29 cellular contexts compared by ENCODE assay signal in the genomic region with DNA sequence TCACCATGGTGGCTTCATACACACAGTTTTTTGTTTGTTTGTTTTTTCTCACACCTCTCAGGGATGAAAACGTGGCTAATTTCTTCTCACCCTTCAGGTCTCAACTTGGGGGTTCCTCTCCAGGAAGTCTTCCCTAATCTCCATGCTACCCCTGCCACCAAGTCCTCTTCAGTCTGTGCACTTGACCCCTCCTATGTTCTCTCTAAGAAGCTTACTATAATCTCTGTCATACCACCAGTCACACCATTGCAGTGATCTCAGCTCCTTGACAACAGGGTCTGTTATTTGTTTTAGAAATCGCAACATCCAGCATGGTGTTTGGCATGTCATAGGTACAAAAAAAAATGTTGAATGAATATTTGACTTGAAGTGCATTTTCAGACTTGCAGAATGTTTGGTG.
DNase-seq lines count a peak whose midpoint lies in the region; ATAC-seq and TF ChIP-seq lines count a peak whose summit lies in the region.
"Had no signal": no experiment of that assay in that cellular context is flagged by ENCODE, and none has a peak within 500 bp of the region (broad histone marks: within the 10 kb centered on the region; RNA-seq: fewer than 3 reads in every experiment).

No MANE protein-coding gene starts in this region.

- H3K18ac ChIP-seq in mesendoderm (ENCODE audit: low read length), result no peak overlapping the region

- H4K5ac ChIP-seq in mesendoderm (ENCODE audit: low read length), result no peak overlapping the region

- no peaks in the 10 kb centered on the region for H3K36me3 ChIP-seq in mesendoderm (ENCODE audit: control insufficient read depth, insufficient read depth, low read length)
- H3K36me3 ChIP-seq: heart right ventricle, SJSA1, transverse colon had no signal

- H3K23ac ChIP-seq in mesendoderm (ENCODE audit: low read length), result no peak overlapping the region

- H3K4me3 ChIP-seq in mesendoderm (ENCODE audit: low read length), result no peak overlapping the region
- H3K4me3 ChIP-seq: esophagus muscularis mucosa, GM23338, heart right ventricle, SJSA1, transverse colon had no signal

- no peak overlapping the region for H3K9ac ChIP-seq in mesendoderm (ENCODE audit: low read length)
- H3K9ac ChIP-seq: KMS-11 had no signal

- H3K27me3 ChIP-seq in mesendoderm (ENCODE audit: insufficient read depth, low read length, poor library complexity), result no peaks in the 10 kb centered on the region
- H3K27me3 ChIP-seq: esophagus muscularis mucosa, foreskin keratinocyte, heart right ventricle, SJSA1, transverse colon had no signal

- no peak overlapping the region for H3K4me3 Mint-ChIP-seq in stimulated activated naive CD8-positive, alpha-beta T cell treated with anti-CD3 and anti-CD28 coated beads, Interleukin-15, Interleukin-2, amounts not matched to agents 100 ng/mL and 50 ng/mL, for 24 hours
- H3K4me3 Mint-ChIP-seq in WTC11, result no peak overlapping the region
- H3K4me3 Mint-ChIP-seq: GM23338, memory B cell had no signal

- H3K56ac ChIP-seq in mesendoderm (ENCODE audit: low read length), result no peak overlapping the region

- no peak overlapping the region for H2BK120ac ChIP-seq in mesendoderm (ENCODE audit: low read depth, low read length)

- TF ChIP-seq CTCF in WTC11 (IDR thresholded peaks at IDR 0.05), result no peak

- POLR2A ChIA-PET in WTC11 (lab: Charles Lee), result no interaction called here

- CTCF ChIA-PET in WTC11 (lab: Charles Lee), result no interaction called here

- H2AK5ac ChIP-seq in mesendoderm (ENCODE audit: low read length), result no peak overlapping the region

- DNase-seq in stimulated activated naive CD8-positive, alpha-beta T cell treated with anti-CD3 and anti-CD28 coated beads, Interleukin-15, Interleukin-2, amounts not matched to agents 100 U/mL and 50 U/mL, for 24 hours, result no peak
- DNase-seq in WTC11 (ENCODE audit: low spot score) (no peak), mesendoderm (peak; percentile 45), AML-193 (lab: John Stamatoyannopoulos, UW) (no peak), foreskin melanocyte (no peak)
- DNase-seq: activated CD4-positive, CD25-positive, alpha-beta regulatory T cell treated with anti-CD3 and anti-CD28 coated beads, Interleukin-2, amount 50 U/mL, for 72 hours; activated naive CD4-positive, alpha-beta T cell treated with Interleukin-2 at 50 U/mL for 16 hours; activated T-cell treated with anti-CD3 and anti-CD28 coated beads for 4 hours; amygdala; DMS153; foreskin keratinocyte; heart right ventricle; NCI-H1436; NCI-H2081 treated with DMSO at 0.1 percent for 48 hours; NCI-H774; RPMI8226; small intestine; stimulated activated CD4-positive, alpha-beta T cell treated with anti-CD3 and anti-CD28 coated beads, Interleukin-1b, Interleukin-23, amount 100 ng/mL, for 48 hours; stimulated activated CD8-positive, alpha-beta memory T cell treated with anti-CD3 and anti-CD28 coated beads, Interleukin-4, amount 100 ng/mL, for 48 hours; T-helper 1 cell; transverse colon had no signal

- no peaks in the 10 kb centered on the region for H3K4me1 ChIP-seq in mesendoderm (ENCODE audit: control insufficient read depth, low read depth, low read length)
- H3K4me1 ChIP-seq: esophagus muscularis mucosa, foreskin keratinocyte, SJSA1, transverse colon had no signal

- H2BK15ac ChIP-seq in mesendoderm (replicated peaks; ENCODE audit: low read depth), result no peak overlapping the region

- peaks cover 10% of the 10 kb centered on the region for H3K36me3 Mint-ChIP-seq in stimulated activated naive CD8-positive, alpha-beta T cell treated with anti-CD3 and anti-CD28 coated beads, Interleukin-15, Interleukin-2, amounts not matched to agents 100 ng/mL and 50 ng/mL, for 24 hours (ENCODE audit: low read depth)
- H3K36me3 Mint-ChIP-seq in WTC11, result no peaks in the 10 kb centered on the region

- no peaks in the 10 kb centered on the region for H3K9me3 Mint-ChIP-seq in stimulated activated naive CD8-positive, alpha-beta T cell treated with anti-CD3 and anti-CD28 coated beads, Interleukin-15, Interleukin-2, amounts not matched to agents 100 ng/mL and 50 ng/mL, for 24 hours
- no peaks in the 10 kb centered on the region for H3K9me3 Mint-ChIP-seq in WTC11
- H3K9me3 Mint-ChIP-seq: GM23338, memory B cell had no signal

- H3K4ac ChIP-seq in mesendoderm (ENCODE audit: low read depth, low read length), result no peak overlapping the region

- H3K79me2 ChIP-seq in mesendoderm (ENCODE audit: control insufficient read depth, insufficient read depth, low read length), result no peaks in the 10 kb centered on the region

- no peak overlapping the region for H3K27ac ChIP-seq in mesendoderm (ENCODE audit: low read depth, low read length)
- H3K27ac ChIP-seq: C4-2B, esophagus muscularis mucosa, foreskin keratinocyte, heart right ventricle, KMS-11, SJSA1, transverse colon had no signal

- H3K79me1 ChIP-seq in mesendoderm (ENCODE audit: low read length), result no peaks in the 10 kb centered on the region

- H3K27ac Mint-ChIP-seq in stimulated activated naive CD8-positive, alpha-beta T cell treated with anti-CD3 and anti-CD28 coated beads, Interleukin-15, Interleukin-2, amounts not matched to agents 100 ng/mL and 50 ng/mL, for 24 hours, result peak overlapping the region; percentile 17
- peak overlapping the region; percentile 25; the same call in 1 of the 2 replicates for H3K27ac Mint-ChIP-seq in WTC11
- H3K27ac Mint-ChIP-seq: GM23338, memory B cell had no signal

- no CpG with 5 or more reads among the region's 2 CpGs for WGBS in mesendoderm (ENCODE audit: extremely low coverage, insufficient coverage, low lambda C conversion rate)

- H3K4me1 Mint-ChIP-seq in stimulated activated naive CD8-positive, alpha-beta T cell treated with anti-CD3 and anti-CD28 coated beads, Interleukin-15, Interleukin-2, amounts not matched to agents 100 ng/mL and 50 ng/mL, for 24 hours (ENCODE audit: low read depth), result peaks cover 41% of the 10 kb centered on the region
- no peaks in the 10 kb centered on the region for H3K4me1 Mint-ChIP-seq in WTC11
- H3K4me1 Mint-ChIP-seq: GM23338 had no signal

- no peak overlapping the region for H2BK5ac ChIP-seq in mesendoderm (ENCODE audit: low read length)

- no peak for ATAC-seq in stimulated activated naive CD8-positive, alpha-beta T cell treated with anti-CD3 and anti-CD28 coated beads, Interleukin-15, Interleukin-2, amounts not matched to agents 100 U/mL and 50 U/mL, for 24 hours
- no peak for ATAC-seq in WTC11
- no peak for ATAC-seq in HG03175 (IDR thresholded peaks at IDR 0.05; ENCODE audit: unreplicated experiment)
- ATAC-seq: foreskin keratinocyte, GM23338, heart right ventricle had no signal

- H3K27me3 Mint-ChIP-seq in stimulated activated naive CD8-positive, alpha-beta T cell treated with anti-CD3 and anti-CD28 coated beads, Interleukin-15, Interleukin-2, amounts not matched to agents 100 ng/mL and 50 ng/mL, for 24 hours, result no peaks in the 10 kb centered on the region
- H3K27me3 Mint-ChIP-seq in WTC11 (ENCODE audit: low read depth), result no peaks in the 10 kb centered on the region
- H3K27me3 Mint-ChIP-seq: memory B cell had no signal

- H4K8ac ChIP-seq in mesendoderm (ENCODE audit: low read depth, low read length), result no peak overlapping the region

- H3K4me2 ChIP-seq in mesendoderm (ENCODE audit: low read length), result no peak overlapping the region
- H3K4me2 ChIP-seq: GM23338, KMS-11 had no signal

TF ChIP-seq in WTC11, 78 proteins besides CTCF, POLR2A, EP300 and RAD21 (continues in another document):
- TF ChIP-seq, protein P1, sequence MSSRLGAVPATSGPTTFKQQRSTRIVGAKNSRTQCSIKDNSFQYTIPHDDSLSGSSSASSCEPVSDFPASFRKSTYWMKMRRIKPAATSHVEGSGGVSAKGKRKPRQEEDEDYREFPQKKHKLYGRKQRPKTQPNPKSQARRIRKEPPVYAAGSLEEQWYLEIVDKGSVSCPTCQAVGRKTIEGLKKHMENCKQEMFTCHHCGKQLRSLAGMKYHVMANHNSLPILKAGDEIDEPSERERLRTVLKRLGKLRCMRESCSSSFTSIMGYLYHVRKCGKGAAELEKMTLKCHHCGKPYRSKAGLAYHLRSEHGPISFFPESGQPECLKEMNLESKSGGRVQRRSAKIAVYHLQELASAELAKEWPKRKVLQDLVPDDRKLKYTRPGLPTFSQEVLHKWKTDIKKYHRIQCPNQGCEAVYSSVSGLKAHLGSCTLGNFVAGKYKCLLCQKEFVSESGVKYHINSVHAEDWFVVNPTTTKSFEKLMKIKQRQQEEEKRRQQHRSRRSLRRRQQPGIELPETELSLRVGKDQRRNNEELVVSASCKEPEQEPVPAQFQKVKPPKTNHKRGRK (CRISPR knock-in tag; IDR thresholded peaks at IDR 0.05; ENCODE audit: borderline replicate concordance), result no peak
- TF ChIP-seq SMAD4 (CRISPR knock-in tag; IDR thresholded peaks at IDR 0.05) (no peak), SP1 (CRISPR knock-in tag; conservative IDR thresholded peaks at IDR 0.05) (no peak)
- TF ChIP-seq, protein P2, sequence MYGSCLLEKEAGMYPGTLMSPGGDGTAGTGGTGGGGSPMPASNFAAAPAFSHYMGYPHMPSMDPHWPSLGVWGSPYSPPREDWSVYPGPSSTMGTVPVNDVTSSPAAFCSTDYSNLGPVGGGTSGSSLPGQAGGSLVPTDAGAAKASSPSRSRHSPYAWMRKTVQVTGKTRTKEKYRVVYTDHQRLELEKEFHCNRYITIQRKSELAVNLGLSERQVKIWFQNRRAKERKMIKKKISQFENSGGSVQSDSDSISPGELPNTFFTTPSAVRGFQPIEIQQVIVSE (CRISPR knock-in tag; IDR thresholded peaks at IDR 0.05; ENCODE audit: borderline replicate concordance), result no peak
